Comparison of ENCODE assay signal across 13 cellular contexts in the genomic region with DNA sequence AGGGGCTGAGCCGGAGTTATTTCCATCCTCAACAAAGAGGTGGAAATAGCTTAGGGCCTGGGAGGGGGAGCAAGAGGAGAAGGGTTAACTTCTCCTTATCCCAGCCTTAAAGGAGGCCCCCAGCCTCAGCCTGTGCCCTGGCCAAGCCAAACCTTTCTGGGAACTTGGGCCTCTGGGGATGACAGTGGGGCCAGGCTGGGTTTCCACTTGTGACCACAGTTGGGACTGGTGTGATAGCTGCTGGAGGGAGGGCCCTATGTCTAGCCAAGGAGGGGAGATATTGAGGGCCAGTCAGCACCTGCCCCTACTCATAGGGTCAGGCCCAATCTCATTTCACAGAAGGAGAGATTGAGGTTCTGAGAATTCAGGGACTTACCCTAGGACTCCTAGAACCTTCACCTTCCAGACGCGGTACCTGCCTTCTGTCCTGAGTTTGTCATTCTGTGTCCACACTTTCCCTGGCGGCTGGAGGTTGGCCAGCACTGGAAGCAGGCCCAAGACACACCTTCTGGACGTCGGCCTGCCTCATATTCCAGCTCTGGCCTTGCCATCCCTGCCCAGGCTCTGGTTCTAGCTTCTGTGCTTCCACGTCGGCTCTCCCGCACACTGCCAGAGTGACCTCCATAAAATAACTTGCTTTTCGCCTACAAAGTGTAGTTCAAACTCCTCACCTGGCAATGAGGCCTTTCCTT. TPM values are rescaled to one million over a fixed set of nuclear protein-coding genes. Genes with fewer than 3 reads are reported as not detected.
DNase-seq lines count a peak whose midpoint lies in the region; ATAC-seq and TF ChIP-seq lines count a peak whose summit lies in the region.
"Had no signal": no experiment of that assay in that cellular context is flagged by ENCODE, and none has a peak within 500 bp of the region (broad histone marks: within the 10 kb centered on the region; RNA-seq: fewer than 3 reads in every experiment).

No MANE protein-coding gene starts in this region.

- no peaks in the 10 kb centered on the region for H3K27me3 Mint-ChIP-seq in activated T-cell treated with anti-CD3 and anti-CD28 coated beads, Interleukin-2, amount 50 U/mL, for 72 hours (ENCODE audit: low read depth)
- H3K27me3 Mint-ChIP-seq in glutamatergic neuron (ENCODE audit: unreplicated experiment) = peaks cover 4% of the 10 kb centered on the region

- no peak for TF ChIP-seq POLR2A in esophagus muscularis mucosa (IDR thresholded peaks at IDR 0.05; ENCODE audit: low read depth)

- peaks cover 0 to 2% of the 10 kb centered on the region in 2 donors for H3K36me3 Mint-ChIP-seq in activated T-cell treated with anti-CD3 and anti-CD28 coated beads, Interleukin-2, amount 50 U/mL, for 72 hours (ENCODE audit: insufficient read depth in 2 of 2)
- no peaks in the 10 kb centered on the region for H3K36me3 Mint-ChIP-seq in glutamatergic neuron (ENCODE audit: unreplicated experiment)
- peaks cover 34% of the 10 kb centered on the region for H3K36me3 Mint-ChIP-seq in stimulated activated effector memory CD8-positive, alpha-beta T cell treated with anti-CD3 and anti-CD28 coated beads, Interleukin-12 subunit alpha, Interleukin-12 subunit beta, amount 100 ng/mL, for 72 hours

- no peak overlapping the region for H3K4me3 ChIP-seq in NT2/D1 (ENCODE audit: insufficient read length, low read depth)
- no peak overlapping the region for H3K4me3 ChIP-seq in esophagus muscularis mucosa

- peak overlapping the region; percentile 50 for H3K9ac ChIP-seq in NT2/D1 (ENCODE audit: insufficient read length, low read depth)

- H3K27ac ChIP-seq in esophagus muscularis mucosa (replicated peaks in 1 of 4) = no peak overlapping the region

- TF ChIP-seq CTCF in glutamatergic neuron (IDR thresholded peaks at IDR 0.05; ENCODE audit: partially characterized antibody, unreplicated experiment) (no peak), esophagus muscularis mucosa (IDR thresholded peaks at IDR 0.05) (no peak)

- H3K9me3 ChIP-seq in NT2/D1 (ENCODE audit: insufficient read depth, low read length) (no peaks in the 10 kb centered on the region), esophagus muscularis mucosa (no peaks in the 10 kb centered on the region)

- no peak overlapping the region for H3K4me3 Mint-ChIP-seq in activated T-cell treated with anti-CD3 and anti-CD28 coated beads, Interleukin-2, amount 50 U/mL, for 72 hours
- H3K4me3 Mint-ChIP-seq in glutamatergic neuron (ENCODE audit: unreplicated experiment) = peak overlapping the region; percentile 38
- peak overlapping the region; percentile 90 for H3K4me3 Mint-ChIP-seq in stimulated activated effector memory CD8-positive, alpha-beta T cell treated with anti-CD3 and anti-CD28 coated beads, Interleukin-12 subunit alpha, Interleukin-12 subunit beta, amount 100 ng/mL, for 72 hours

- ATAC-seq in activated T-cell treated with anti-CD3 and anti-CD28 coated beads, Interleukin-2, amount 50 U/mL, for 72 hours (replicated peaks in 1 of 2) = no peak
- no peak for ATAC-seq in stimulated activated effector memory CD8-positive, alpha-beta T cell treated with anti-CD3 and anti-CD28 coated beads, Interleukin-12 subunit alpha, Interleukin-12 subunit beta, amount 100 ng/mL, for 72 hours
- ATAC-seq in HG03378 (IDR thresholded peaks at IDR 0.05; ENCODE audit: unreplicated experiment) = no peak

- H3K4me1 ChIP-seq in NT2/D1 (ENCODE audit: insufficient read depth, insufficient read length) (peaks cover 42% of the 10 kb centered on the region), esophagus muscularis mucosa (peaks cover 36 to 50% (median 39%) of the 10 kb centered on the region in 4 donors)

- peaks cover 68% of the 10 kb centered on the region for H3K4me1 Mint-ChIP-seq in activated T-cell treated with anti-CD3 and anti-CD28 coated beads, Interleukin-2, amount 50 U/mL, for 72 hours (ENCODE audit: low read depth)
- peaks cover 15% of the 10 kb centered on the region for H3K4me1 Mint-ChIP-seq in glutamatergic neuron (ENCODE audit: low read depth, unreplicated experiment)
- H3K4me1 Mint-ChIP-seq in stimulated activated effector memory CD8-positive, alpha-beta T cell treated with anti-CD3 and anti-CD28 coated beads, Interleukin-12 subunit alpha, Interleukin-12 subunit beta, amount 100 ng/mL, for 72 hours = peaks cover 76% of the 10 kb centered on the region

- DNase-seq in activated T-cell treated with anti-CD3 and anti-CD28 coated beads, Interleukin-2, amount 50 U/mL, for 72 hours = no peak
- DNase-seq in activated T-cell treated with anti-CD3 and anti-CD28 coated beads for 4 hours (no peak), NT2/D1 (ENCODE audit: low read depth, low spot score) (no peak), glutamatergic neuron (no peak), esophagus muscularis mucosa (ENCODE audit: extremely low spot score) (no peak)
- DNase-seq in stimulated activated effector memory CD8-positive, alpha-beta T cell treated with anti-CD3 and anti-CD28 coated beads, Interleukin-12 subunit alpha, Interleukin-12 subunit beta, amount 100 ng/mL, for 72 hours (ENCODE audit: low spot score in 2 of 2) = no peak
- no peak for DNase-seq in stimulated activated CD4-positive, alpha-beta T cell treated with anti-CD3 and anti-CD28 coated beads, Interleukin-4, amount 100 ng/mL, for 4 hours
- DNase-seq: activated naive CD4-positive, alpha-beta T cell; NCI-H1417 treated with DMSO at 0.1 percent for 48 hours; NCI-H524; SHP77; stimulated activated CD4-positive, alpha-beta T cell treated with anti-CD3 and anti-CD28 coated beads, Interleukin-4, amount 100 ng/mL, for 24 hours had no signal

- 73% methylated on average over 10 of the region's 10 CpGs for WGBS in esophagus muscularis mucosa

- no peaks in the 10 kb centered on the region for H3K27me3 ChIP-seq in NT2/D1 (ENCODE audit: insufficient read depth, insufficient read length)
- no peaks in the 10 kb centered on the region for H3K27me3 ChIP-seq in esophagus muscularis mucosa

- H3K9me3 Mint-ChIP-seq in activated T-cell treated with anti-CD3 and anti-CD28 coated beads, Interleukin-2, amount 50 U/mL, for 72 hours = no peaks in the 10 kb centered on the region
- H3K9me3 Mint-ChIP-seq in glutamatergic neuron (ENCODE audit: unreplicated experiment) = peaks cover 15% of the 10 kb centered on the region
- H3K9me3 Mint-ChIP-seq in stimulated activated effector memory CD8-positive, alpha-beta T cell treated with anti-CD3 and anti-CD28 coated beads, Interleukin-12 subunit alpha, Interleukin-12 subunit beta, amount 100 ng/mL, for 72 hours = no peaks in the 10 kb centered on the region

- intact Hi-C loops in esophagus muscularis mucosa (cut with DNase I) = no loop called here

- peak overlapping the region; percentile 33 for H3K27ac Mint-ChIP-seq in activated T-cell treated with anti-CD3 and anti-CD28 coated beads, Interleukin-2, amount 50 U/mL, for 72 hours
- H3K27ac Mint-ChIP-seq in glutamatergic neuron (ENCODE audit: unreplicated experiment) = no peak overlapping the region
- H3K27ac Mint-ChIP-seq in stimulated activated effector memory CD8-positive, alpha-beta T cell treated with anti-CD3 and anti-CD28 coated beads, Interleukin-12 subunit alpha, Interleukin-12 subunit beta, amount 100 ng/mL, for 72 hours = peak overlapping the region; percentile 98

- no peak for TF ChIP-seq EP300 in esophagus muscularis mucosa (IDR thresholded peaks at IDR 0.05)

- H3K36me3 ChIP-seq in NT2/D1 (ENCODE audit: insufficient read depth, insufficient read length, low read length) (peaks cover 28% of the 10 kb centered on the region), esophagus muscularis mucosa (no peaks in the 10 kb centered on the region)

RNA-seq across cellular contexts. Expression of a gene that starts 3.1 kb away (rescaled TPM):
- 10 to 100 TPM; 17.3 to 19.6 TPM for total RNA-seq in activated T-cell treated with anti-CD3 and anti-CD28 coated beads, Interleukin-2, amount 50 U/mL, for 72 hours
- total RNA-seq in glutamatergic neuron (ENCODE audit: unreplicated experiment) (9.2 TPM), esophagus muscularis mucosa (1 to 10 TPM; 1.2 to 7.8 (median 2.2) TPM)

Comparison
In these comparisons a context has a peak if more than half of its experiments do, and no peak if none do; other contexts are left out.
1. H3K4me3 Mint-ChIP-seq: peak in glutamatergic neuron (single experiment) and stimulated activated effector memory CD8-positive, alpha-beta T cell treated with anti-CD3 and anti-CD28 coated beads, Interleukin-12 subunit alpha, Interleukin-12 subunit beta, amount 100 ng/mL, for 72 hours (single experiment); none in activated T-cell treated with anti-CD3 and anti-CD28 coated beads, Interleukin-2, amount 50 U/mL, for 72 hours (0 of 2).